23 cellular contexts compared by ENCODE assay signal in genomic region chr3:64222501-64222900, GRCh38. TPM values are rescaled to one million over a fixed set of nuclear protein-coding genes. Genes with fewer than 3 reads are reported as not detected.
DNase-seq lines count a peak whose midpoint lies in the region; ATAC-seq and TF ChIP-seq lines count a peak whose summit lies in the region.
"Had no signal": no experiment of that assay in that cellular context is flagged by ENCODE, and none has a peak within 500 bp of the region (broad histone marks: within the 10 kb centered on the region; RNA-seq: fewer than 3 reads in every experiment).

No MANE protein-coding gene starts in this region.

- H3K36me3 ChIP-seq in osteoblast (ENCODE audit: insufficient read depth, low read length), result no peaks in the 10 kb centered on the region
- H3K36me3 ChIP-seq: adrenal gland, MG63, ovary had no signal

- H3K36me3 Mint-ChIP-seq in natural killer cell, result no peaks in the 10 kb centered on the region
- H3K36me3 Mint-ChIP-seq in natural killer cell treated with Interleukin-12 subunit alpha and Interleukin-12 subunit beta and Interleukin-15 and Interleukin-18, amount 100 ng/mL, for 72 hours, result no peaks in the 10 kb centered on the region
- H3K36me3 Mint-ChIP-seq: CD4-positive, CD25-positive, alpha-beta regulatory T cell had no signal

- no peak overlapping the region for H2AFZ ChIP-seq in osteoblast (ENCODE audit: low read length)

- H3K27me3 Mint-ChIP-seq in natural killer cell (ENCODE audit: low read depth in 2 of 2), result no peaks in the 10 kb centered on the region
- no peaks in the 10 kb centered on the region for H3K27me3 Mint-ChIP-seq in natural killer cell treated with Interleukin-12 subunit alpha and Interleukin-12 subunit beta and Interleukin-15 and Interleukin-18, amount 100 ng/mL, for 72 hours

- H3K9me3 ChIP-seq in osteoblast (ENCODE audit: low read depth, low read length), result no peaks in the 10 kb centered on the region
- H3K9me3 ChIP-seq: adrenal gland, MG63, ovary had no signal

- no peaks in the 10 kb centered on the region for H3K4me1 Mint-ChIP-seq in natural killer cell
- H3K4me1 Mint-ChIP-seq in natural killer cell treated with Interleukin-12 subunit alpha and Interleukin-12 subunit beta and Interleukin-15 and Interleukin-18, amount 100 ng/mL, for 72 hours (ENCODE audit: low read depth in 2 of 2), result no peaks in the 10 kb centered on the region

- DNase-seq in natural killer cell (no peak), foreskin fibroblast (no peak), osteoblast (ENCODE audit: insufficient read length, low spot score, missing footprints) (peak; percentile 2), GM20000 (ENCODE audit: low spot score) (no peak), NCI-H2107 (lab: John Stamatoyannopoulos, UW) (no peak), occipital lobe (lab: John Stamatoyannopoulos, UW) (no peak)
- DNase-seq in natural killer cell treated with Interleukin-12 subunit alpha and Interleukin-12 subunit beta and Interleukin-15 and Interleukin-18, amount 100 ng/mL, for 72 hours (ENCODE audit: low spot score), result no peak
- no peak for DNase-seq in stimulated activated naive CD8-positive, alpha-beta T cell treated with anti-CD3 and anti-CD28 coated beads, Interleukin-15, Interleukin-2, amounts not matched to agents 100 U/mL and 50 U/mL, for 24 hours
- DNase-seq: activated CD4-positive, alpha-beta T cell treated with anti-CD3 and anti-CD28 coated beads for 48 hours; activated effector memory CD4-positive, alpha-beta T cell treated with Interleukin-2 at 50 U/mL for 16 hours; adrenal gland; CD4-positive, CD25-positive, alpha-beta regulatory T cell; central memory CD4-positive, alpha-beta T cell; DMS79 treated with DMSO at 0.1 percent for 48 hours; effector CD4-positive, alpha-beta T cell; GOT3; MG63; NCI-H2227 treated with DMSO at 0.1 percent for 48 hours; NK-92 treated with Interleukin-12 subunit alpha and Interleukin-12 subunit beta, amount 100 ng/mL, for 24 hours; ovary; RPMI8226; stimulated activated CD4-positive, alpha-beta T cell treated with anti-CD3 and anti-CD28 coated beads, Interleukin-4, amount 100 ng/mL, for 24 hours had no signal

- intact Hi-C loops in natural killer cell (cut with micrococcal nuclease), result no loop called here

- peaks cover 13% of the 10 kb centered on the region for H4K20me1 ChIP-seq in osteoblast (ENCODE audit: insufficient read depth, low read length)

- no peak for ATAC-seq in natural killer cell
- no peak for ATAC-seq in natural killer cell treated with Interleukin-12 subunit alpha and Interleukin-12 subunit beta and Interleukin-15 and Interleukin-18, amount 100 ng/mL, for 72 hours
- no peak for ATAC-seq in stimulated activated naive CD8-positive, alpha-beta T cell treated with anti-CD3 and anti-CD28 coated beads, Interleukin-15, Interleukin-2, amounts not matched to agents 100 U/mL and 50 U/mL, for 24 hours
- ATAC-seq: HepG2 had no signal

- H3K4me2 ChIP-seq in osteoblast (ENCODE audit: insufficient read depth, low read length), result no peak overlapping the region

- peak overlapping the region; percentile 10 for H3K4me3 Mint-ChIP-seq in natural killer cell
- no peak overlapping the region for H3K4me3 Mint-ChIP-seq in natural killer cell treated with Interleukin-12 subunit alpha and Interleukin-12 subunit beta and Interleukin-15 and Interleukin-18, amount 100 ng/mL, for 72 hours
- H3K4me3 Mint-ChIP-seq: CD4-positive, CD25-positive, alpha-beta regulatory T cell had no signal

- peaks cover 0 to 3% of the 10 kb centered on the region in 2 donors for H3K9me3 Mint-ChIP-seq in natural killer cell
- H3K9me3 Mint-ChIP-seq in natural killer cell treated with Interleukin-12 subunit alpha and Interleukin-12 subunit beta and Interleukin-15 and Interleukin-18, amount 100 ng/mL, for 72 hours, result no peaks in the 10 kb centered on the region

- H3K27ac ChIP-seq in osteoblast (ENCODE audit: low read depth, low read length), result no peak overlapping the region

- H3K4me1 ChIP-seq in osteoblast (ENCODE audit: insufficient read depth, low read length), result peaks cover 54% of the 10 kb centered on the region
- H3K4me1 ChIP-seq: adrenal gland had no signal

- no peak overlapping the region for H3K27ac Mint-ChIP-seq in natural killer cell
- no peak overlapping the region for H3K27ac Mint-ChIP-seq in natural killer cell treated with Interleukin-12 subunit alpha and Interleukin-12 subunit beta and Interleukin-15 and Interleukin-18, amount 100 ng/mL, for 72 hours
- H3K27ac Mint-ChIP-seq: CD4-positive, CD25-positive, alpha-beta regulatory T cell had no signal

- H3K27me3 ChIP-seq in osteoblast (ENCODE audit: insufficient read depth, low read length), result no peaks in the 10 kb centered on the region
- H3K27me3 ChIP-seq: adrenal gland, MG63, ovary had no signal

- TF ChIP-seq CTCF in natural killer cell (IDR thresholded peaks at IDR 0.05) (no peak), foreskin fibroblast (IDR thresholded peaks at IDR 0.05; ENCODE audit: low read depth, low read length) (no peak), osteoblast (IDR thresholded peaks at IDR 0.05; ENCODE audit: extremely low read depth, low read depth, low read length) (no peak), GM20000 (IDR thresholded peaks at IDR 0.05; ENCODE audit: extremely low read depth, missing control alignments) (no peak)

- H3K79me2 ChIP-seq in osteoblast (ENCODE audit: insufficient read depth, low read length), result peaks cover 53% of the 10 kb centered on the region

- peak overlapping the region; percentile 58 to 67 for H3K4me3 ChIP-seq in foreskin fibroblast (ENCODE audit: low read depth in 1 of 2, low read length in 2 of 2)
- no peak overlapping the region for H3K4me3 ChIP-seq in osteoblast (ENCODE audit: insufficient read depth, low read length)
- H3K4me3 ChIP-seq: adrenal gland, MG63, ovary had no signal

RNA-seq across cellular contexts. Expression of gene PRICKLE2, which starts 2.8 kb away (rescaled TPM):
- total RNA-seq in natural killer cell, result 1 to 10 TPM in 2 of 3 donors, under 1 TPM in 1; 0.07 to 3.3 (median 1.8) TPM
- under 1 TPM in 1 of 2 donors, not detected in 1; 0.59 TPM for total RNA-seq in natural killer cell treated with Interleukin-12 subunit alpha and Interleukin-12 subunit beta and Interleukin-15 and Interleukin-18, amount 100 ng/mL, for 72 hours
- total RNA-seq in osteoblast, result 18.8 and 25.0 TPM in 2 replicates
- 87.5 TPM for total RNA-seq in occipital lobe
